9 cellular contexts compared by ENCODE assay signal in the genomic region with DNA sequence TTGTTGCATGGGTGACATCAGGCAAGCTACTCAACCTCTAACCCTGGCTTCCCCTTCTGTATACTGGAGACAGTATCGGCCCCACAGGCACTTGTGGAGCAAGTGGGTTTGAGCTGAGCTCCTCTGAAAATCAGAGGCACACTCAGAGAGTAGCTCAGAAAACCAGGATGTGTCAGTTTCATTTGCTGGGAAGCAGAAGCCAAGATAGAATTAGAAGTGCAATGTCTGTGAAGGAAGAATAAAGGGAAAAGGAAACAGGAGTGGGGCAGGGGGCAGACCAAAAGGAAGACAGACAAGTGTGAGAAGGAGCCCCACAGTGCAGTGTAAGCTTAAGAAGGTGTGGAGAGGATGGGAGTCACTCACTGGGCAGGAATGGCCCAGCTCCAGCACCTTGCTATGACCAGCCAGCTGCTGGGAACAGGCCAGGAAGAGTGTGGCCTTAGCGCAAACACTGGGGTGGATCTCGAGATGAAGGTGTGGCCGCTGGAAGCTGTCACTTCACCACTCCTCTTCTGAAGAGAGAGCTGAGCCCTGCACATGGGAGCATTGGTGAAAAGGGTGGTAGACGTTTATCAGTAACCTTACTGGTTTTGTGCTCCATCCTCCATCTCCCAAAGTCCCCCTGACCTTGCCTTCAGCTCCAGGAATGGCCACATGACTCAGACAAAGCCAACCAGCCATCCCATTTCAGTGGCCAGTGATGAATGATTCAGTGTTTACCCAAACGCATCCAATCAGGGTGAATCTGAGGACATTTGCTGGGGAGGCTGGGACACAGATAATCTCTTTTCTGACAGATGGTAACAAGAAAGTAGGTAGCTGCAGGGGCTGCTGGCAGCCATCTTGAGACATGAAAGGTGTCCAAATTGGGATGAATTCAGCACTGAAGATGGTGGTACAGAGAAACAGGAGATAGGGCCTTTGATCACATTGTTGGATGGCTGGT.
DNase-seq lines count a peak whose midpoint lies in the region; ATAC-seq, FAIRE-seq and TF ChIP-seq lines count a peak whose summit lies in the region.
"Had no signal": no experiment of that assay in that cellular context is flagged by ENCODE, and none has a peak within 500 bp of the region (broad histone marks: within the 10 kb centered on the region; RNA-seq: fewer than 3 reads in every experiment).

No MANE protein-coding gene starts in this region.

- H3K79me2 ChIP-seq in astrocyte (ENCODE audit: insufficient read depth, low read length): no peaks in the 10 kb centered on the region

- peaks cover 26% of the 10 kb centered on the region for H3K27me3 Mint-ChIP-seq in astrocyte (ENCODE audit: low read depth, unreplicated experiment)
- H3K27me3 Mint-ChIP-seq: brain had no signal

- peak overlapping the region; percentile 83 for H2AFZ ChIP-seq in astrocyte (ENCODE audit: low read depth, low read length)

- H3K27ac ChIP-seq in HUES64 (ENCODE audit: low read depth, low read length): no peak overlapping the region
- H3K27ac ChIP-seq in astrocyte (ENCODE audit: low read depth, low read length): no peak overlapping the region
- H3K27ac ChIP-seq in foreskin keratinocyte: no peak overlapping the region

- peaks cover 12% of the 10 kb centered on the region for H3K9me3 Mint-ChIP-seq in astrocyte (ENCODE audit: unreplicated experiment)

- no peaks in the 10 kb centered on the region for H4K20me1 ChIP-seq in astrocyte (ENCODE audit: insufficient read depth, low read length)

- TF ChIP-seq CTCF in astrocyte (IDR thresholded peaks at IDR 0.05; ENCODE audit: insufficient read depth, low read depth, low read length) (no peak), mucosa of descending colon (IDR thresholded peaks at IDR 0.05) (no peak), foreskin keratinocyte (conservative IDR thresholded peaks at IDR 0.05) (no peak)

- peaks cover 2% of the 10 kb centered on the region for H3K36me3 Mint-ChIP-seq in astrocyte (ENCODE audit: low read depth, unreplicated experiment)
- H3K36me3 Mint-ChIP-seq: brain had no signal

- H3K4me1 ChIP-seq in HUES64 (ENCODE audit: insufficient read depth, low read length) (peaks cover 6% of the 10 kb centered on the region; the same call in 1 of the 2 replicates), astrocyte (ENCODE audit: insufficient read depth, low read length) (peaks cover 3% of the 10 kb centered on the region), mucosa of descending colon (ENCODE audit: low read depth) (peaks cover 14% of the 10 kb centered on the region), foreskin keratinocyte (no peaks in the 10 kb centered on the region)

- intact Hi-C loops in mucosa of descending colon (cut with DNase I, micrococcal nuclease): no loop called here

- H3K9me3 ChIP-seq in HUES64 (ENCODE audit: insufficient read depth, low read depth, low read length) (peaks cover 3% of the 10 kb centered on the region), astrocyte (ENCODE audit: insufficient read depth, low read depth, low read length) (no peaks in the 10 kb centered on the region), mucosa of descending colon (peaks cover 3% of the 10 kb centered on the region)

- peak overlapping the region; percentile 83 for H3K4me2 ChIP-seq in astrocyte (ENCODE audit: low read length)

- 92% methylated on average over 6 of the region's 6 CpGs for WGBS in HUES64

- H3K4me3 Mint-ChIP-seq in astrocyte (ENCODE audit: unreplicated experiment): no peak overlapping the region

- H3K27me3 ChIP-seq in HUES64 (ENCODE audit: insufficient read depth, low read length): peaks cover 25% of the 10 kb centered on the region
- peaks cover 8% of the 10 kb centered on the region for H3K27me3 ChIP-seq in astrocyte (ENCODE audit: insufficient read depth, low read length)
- peaks cover 10% of the 10 kb centered on the region for H3K27me3 ChIP-seq in foreskin keratinocyte

- no peaks in the 10 kb centered on the region for H3K36me3 ChIP-seq in HUES64 (ENCODE audit: insufficient read depth, low read length)
- H3K36me3 ChIP-seq in astrocyte (ENCODE audit: insufficient read depth, low read length): no peaks in the 10 kb centered on the region
- no peaks in the 10 kb centered on the region for H3K36me3 ChIP-seq in mucosa of descending colon (ENCODE audit: low read depth)

- no peaks in the 10 kb centered on the region for H3K4me1 Mint-ChIP-seq in astrocyte (ENCODE audit: low read depth, unreplicated experiment)

- ATAC-seq in mucosa of descending colon: peak; percentile 83
- no peak for ATAC-seq in foreskin keratinocyte

- H3K27ac Mint-ChIP-seq in astrocyte (ENCODE audit: unreplicated experiment): no peak overlapping the region

- H3K4me3 ChIP-seq in HUES64 (ENCODE audit: low read length) (peak overlapping the region; percentile 53), astrocyte (ENCODE audit: insufficient read depth, low read depth, low read length) (no peak overlapping the region), mucosa of descending colon (no peak overlapping the region)

- peak; percentile 21 for DNase-seq in COLO829 (ENCODE audit: low spot score)
- DNase-seq in astrocyte (ENCODE audit: low read depth): no peak
- DNase-seq in mucosa of descending colon: peak in 2 of 3 donors; percentile 45 to 58
- DNase-seq in midbrain (lab: John Stamatoyannopoulos, UW): no peak
- no peak for DNase-seq in amniotic stem cell (lab: John Stamatoyannopoulos, UW)
- DNase-seq in foreskin keratinocyte: no peak
- DNase-seq in NCI-H1417 (lab: John Stamatoyannopoulos, UW): no peak

- FAIRE-seq in astrocyte (lab: Jason Lieb, UNC): no peak

- no peak overlapping the region for H3K9ac ChIP-seq in HUES64 (ENCODE audit: low read depth, low read length)
- no peak overlapping the region for H3K9ac ChIP-seq in astrocyte (ENCODE audit: low read length)

Comparison
In these comparisons a context has a peak if more than half of its experiments do, and no peak if none do; other contexts are left out.
1. DNase-seq: peak in COLO829 (single experiment) and mucosa of descending colon (2 of 3); none in astrocyte (single experiment), midbrain (single experiment), amniotic stem cell (single experiment), foreskin keratinocyte (0 of 2) and NCI-H1417 (0 of 3).